22 cellular contexts compared by ENCODE assay signal in genomic region chr1:154926201-154926600, GRCh38. TPM values are rescaled to one million over a fixed set of nuclear protein-coding genes. Genes with fewer than 3 reads are reported as not detected.
DNase-seq lines count a peak whose midpoint lies in the region; ATAC-seq and TF ChIP-seq lines count a peak whose summit lies in the region.
"Had no signal": no experiment of that assay in that cellular context is flagged by ENCODE, and none has a peak within 500 bp of the region (broad histone marks: within the 10 kb centered on the region; RNA-seq: fewer than 3 reads in every experiment).

No MANE protein-coding gene starts in this region.

- H3K36me3 Mint-ChIP-seq in activated T-cell treated with anti-CD3 and anti-CD28 coated beads, Interleukin-2, amount 50 U/mL, for 24 hours (ENCODE audit: low read depth): peaks cover 80% of the 10 kb centered on the region
- H3K36me3 Mint-ChIP-seq in activated T-cell treated with anti-CD3 and anti-CD28 coated beads, Interleukin-2, amount 50 U/mL, for 4 hours (ENCODE audit: insufficient read depth): peaks cover 31% of the 10 kb centered on the region
- H3K36me3 Mint-ChIP-seq in T-helper 17 cell (ENCODE audit: low read depth) (peaks cover 7% of the 10 kb centered on the region), neural crest cell (ENCODE audit: low read depth) (peaks cover 18% of the 10 kb centered on the region)

- H3K27me3 ChIP-seq in effector memory CD4-positive, alpha-beta T cell (replicated peaks; ENCODE audit: control insufficient read depth, insufficient read depth, low read length, poor library complexity, severe bottlenecking): no peaks in the 10 kb centered on the region
- no peaks in the 10 kb centered on the region for H3K27me3 ChIP-seq in SJCRH30
- H3K27me3 ChIP-seq: breast epithelium, colonic mucosa, testis, vagina had no signal

- no peak overlapping the region for H3K4me3 Mint-ChIP-seq in activated T-cell treated with anti-CD3 and anti-CD28 coated beads, Interleukin-2, amount 50 U/mL, for 24 hours
- no peak overlapping the region for H3K4me3 Mint-ChIP-seq in activated T-cell treated with anti-CD3 and anti-CD28 coated beads, Interleukin-2, amount 50 U/mL, for 4 hours
- H3K4me3 Mint-ChIP-seq in T-helper 17 cell (no peak overlapping the region), neural crest cell (no peak overlapping the region)
- H3K4me3 Mint-ChIP-seq: CD14-positive monocyte, endodermal cell had no signal

- H3K27ac Mint-ChIP-seq in activated T-cell treated with anti-CD3 and anti-CD28 coated beads, Interleukin-2, amount 50 U/mL, for 24 hours: peak overlapping the region; percentile 59
- H3K27ac Mint-ChIP-seq in T-helper 17 cell: peak overlapping the region; percentile 88
- H3K27ac Mint-ChIP-seq in neural crest cell (ENCODE audit: unreplicated experiment): peak overlapping the region; percentile 19
- H3K27ac Mint-ChIP-seq: endodermal cell had no signal

- H3K4me1 ChIP-seq in effector memory CD4-positive, alpha-beta T cell (ENCODE audit: control insufficient read depth, insufficient read depth, low read length, poor library complexity, severe bottlenecking): no peaks in the 10 kb centered on the region
- no peaks in the 10 kb centered on the region for H3K4me1 ChIP-seq in SJCRH30
- H3K4me1 ChIP-seq: breast epithelium, colonic mucosa, lower lobe of right lung, psoas muscle, vagina had no signal

- H3K36me3 ChIP-seq in effector memory CD4-positive, alpha-beta T cell (ENCODE audit: control insufficient read depth, insufficient read depth, low read length): peaks cover 46% of the 10 kb centered on the region
- no peaks in the 10 kb centered on the region for H3K36me3 ChIP-seq in SJCRH30
- H3K36me3 ChIP-seq: breast epithelium had no signal

- ATAC-seq in activated T-cell treated with anti-CD3 and anti-CD28 coated beads, Interleukin-2, amount 50 U/mL, for 4 hours: no peak
- ATAC-seq in T-helper 17 cell: no peak
- ATAC-seq: lower lobe of right lung, psoas muscle had no signal

- H3K9me3 Mint-ChIP-seq in activated T-cell treated with anti-CD3 and anti-CD28 coated beads, Interleukin-2, amount 50 U/mL, for 24 hours: no peaks in the 10 kb centered on the region
- no peaks in the 10 kb centered on the region for H3K9me3 Mint-ChIP-seq in activated T-cell treated with anti-CD3 and anti-CD28 coated beads, Interleukin-2, amount 50 U/mL, for 4 hours
- H3K9me3 Mint-ChIP-seq in neural crest cell: no peaks in the 10 kb centered on the region
- H3K9me3 Mint-ChIP-seq: CD14-positive monocyte, endodermal cell had no signal

- no peak for TF ChIP-seq CTCF in neural crest cell (conservative IDR thresholded peaks at IDR 0.05)

- H3K9me3 ChIP-seq in T-helper 17 cell (ENCODE audit: control insufficient read depth, low read length, poor library complexity, severe bottlenecking): no peaks in the 10 kb centered on the region
- no peaks in the 10 kb centered on the region for H3K9me3 ChIP-seq in effector memory CD4-positive, alpha-beta T cell (ENCODE audit: control insufficient read depth, low read length)
- no peaks in the 10 kb centered on the region for H3K9me3 ChIP-seq in SJCRH30 (replicated peaks)
- H3K9me3 ChIP-seq: breast epithelium, colonic mucosa, lower lobe of right lung, psoas muscle, testis, vagina had no signal

- H3K4me3 ChIP-seq in effector memory CD4-positive, alpha-beta T cell (ENCODE audit: insufficient read depth, low read depth, low read length, poor library complexity, severe bottlenecking): no peak overlapping the region
- no peak overlapping the region for H3K4me3 ChIP-seq in SJCRH30
- H3K4me3 ChIP-seq: breast epithelium, colonic mucosa, lower lobe of right lung, psoas muscle, testis, vagina had no signal

- H3K27ac ChIP-seq in effector memory CD4-positive, alpha-beta T cell (ENCODE audit: insufficient read depth, low read length, poor library complexity, severe bottlenecking): no peak overlapping the region
- H3K27ac ChIP-seq in SJCRH30: no peak overlapping the region
- H3K27ac ChIP-seq: breast epithelium, colonic mucosa, lower lobe of right lung, psoas muscle, testis, vagina had no signal

- no peaks in the 10 kb centered on the region for H3K27me3 Mint-ChIP-seq in activated T-cell treated with anti-CD3 and anti-CD28 coated beads, Interleukin-2, amount 50 U/mL, for 24 hours
- H3K27me3 Mint-ChIP-seq in activated T-cell treated with anti-CD3 and anti-CD28 coated beads, Interleukin-2, amount 50 U/mL, for 4 hours (ENCODE audit: low read depth): no peaks in the 10 kb centered on the region
- H3K27me3 Mint-ChIP-seq in T-helper 17 cell (no peaks in the 10 kb centered on the region), neural crest cell (ENCODE audit: low read depth) (no peaks in the 10 kb centered on the region)

- DNase-seq in activated T-cell treated with anti-CD3 and anti-CD28 coated beads, Interleukin-2, amount 50 U/mL, for 24 hours: no peak
- DNase-seq in activated T-cell treated with anti-CD3 and anti-CD28 coated beads, Interleukin-2, amount 50 U/mL, for 4 hours: no peak
- DNase-seq in T-helper 17 cell (no peak), neural crest cell (ENCODE audit: low read depth, low spot score) (no peak), SJCRH30 (no peak)
- no peak for DNase-seq in effector memory CD4-positive, alpha-beta T cell
- DNase-seq: activated CD4-positive, CD25-positive, alpha-beta regulatory T cell; activated effector memory CD4-positive, alpha-beta T cell treated with anti-CD3 and anti-CD28 coated beads, Interleukin-2, amount 50 U/mL, for 16 hours; amniotic stem cell; colonic mucosa; endodermal cell; GOT3; kidney; lower lobe of right lung; NCI-H1092; NCI-H1930; NCI-H69; psoas muscle; testis had no signal

- peaks cover 4% of the 10 kb centered on the region for H3K4me1 Mint-ChIP-seq in activated T-cell treated with anti-CD3 and anti-CD28 coated beads, Interleukin-2, amount 50 U/mL, for 24 hours (ENCODE audit: low read depth)
- peaks cover 7% of the 10 kb centered on the region for H3K4me1 Mint-ChIP-seq in activated T-cell treated with anti-CD3 and anti-CD28 coated beads, Interleukin-2, amount 50 U/mL, for 4 hours (ENCODE audit: low read depth)
- peaks cover 27% of the 10 kb centered on the region for H3K4me1 Mint-ChIP-seq in T-helper 17 cell
- no peaks in the 10 kb centered on the region for H3K4me1 Mint-ChIP-seq in neural crest cell
- H3K4me1 Mint-ChIP-seq: endodermal cell had no signal

RNA-seq across cellular contexts. Expression of gene PMVK, which starts 10.3 kb away (rescaled TPM):
- 10 to 100 TPM; 46.7 to 53.0 (median 48.3) TPM for total RNA-seq in activated T-cell treated with anti-CD3 and anti-CD28 coated beads, Interleukin-2, amount 50 U/mL, for 4 hours
- total RNA-seq in T-helper 17 cell: 10 to 100 TPM; 19.0 to 19.9 TPM
- total RNA-seq in neural crest cell: 33.8 and 37.0 TPM in 2 replicates
- total RNA-seq in SJCRH30 (2014; rRNA removed; shearing (Covaris generic)): 4.6 and 4.9 TPM in 2 replicates

RNA-seq across cellular contexts. Expression of gene PBXIP1, which starts 29.7 kb away (rescaled TPM):
- 10 to 100 TPM in 1 of 3 donors, 1 to 10 TPM in 2; 7.7 to 12.7 (median 9.5) TPM for total RNA-seq in activated T-cell treated with anti-CD3 and anti-CD28 coated beads, Interleukin-2, amount 50 U/mL, for 4 hours
- total RNA-seq in T-helper 17 cell (100 to 1,000 TPM; 634 to 767 TPM), neural crest cell (17.1 and 18.5 TPM in 2 replicates)
- total RNA-seq in SJCRH30 (2014; rRNA removed; shearing (Covaris generic)): 40.2 TPM in 2 replicates

RNA-seq across cellular contexts. Expression of gene PYGO2, which starts 35.4 kb away (rescaled TPM):
- 10 to 100 TPM; 27.6 to 28.3 (median 28.1) TPM for total RNA-seq in activated T-cell treated with anti-CD3 and anti-CD28 coated beads, Interleukin-2, amount 50 U/mL, for 4 hours
- total RNA-seq in T-helper 17 cell (10 to 100 TPM; 34.7 to 45.1 TPM), neural crest cell (63.3 and 65.1 TPM in 2 replicates)
- 29.4 and 29.8 TPM in 2 replicates for total RNA-seq in SJCRH30 (2014; rRNA removed; shearing (Covaris generic))

RNA-seq across cellular contexts. Expression of gene SHC1, which starts 44.3 kb away (rescaled TPM):
- 10 to 100 TPM; 38.7 to 43.7 (median 39.2) TPM for total RNA-seq in activated T-cell treated with anti-CD3 and anti-CD28 coated beads, Interleukin-2, amount 50 U/mL, for 4 hours
- total RNA-seq in T-helper 17 cell (100 to 1,000 TPM in 1 of 2 donors, 10 to 100 TPM in 1; 99.5 to 105 TPM), neural crest cell (90.3 and 92.9 TPM in 2 replicates)
- 102 and 110 TPM in 2 replicates for total RNA-seq in SJCRH30 (2014; rRNA removed; shearing (Covaris generic))

RNA-seq across cellular contexts. Expression of gene CKS1B, which starts 48.3 kb away (rescaled TPM):
- total RNA-seq in activated T-cell treated with anti-CD3 and anti-CD28 coated beads, Interleukin-2, amount 50 U/mL, for 4 hours: 10 to 100 TPM; 61.5 to 78.5 (median 76.7) TPM
- total RNA-seq in T-helper 17 cell: 1 to 10 TPM; 9.3 to 9.4 TPM
- total RNA-seq in neural crest cell: 211 and 217 TPM in 2 replicates
- total RNA-seq in SJCRH30 (2014; rRNA removed; shearing (Covaris generic)): 299 and 303 TPM in 2 replicates

Comparison
In these comparisons a context has a peak if more than half of its experiments do, and no peak if none do; other contexts are left out.
1. H3K27ac Mint-ChIP-seq: peak in every context shown above with its lines; median percentile 88 in T-helper 17 cell; 59 in activated T-cell treated with anti-CD3 and anti-CD28 coated beads, Interleukin-2, amount 50 U/mL, for 24 hours; 19 in neural crest cell.
2. RNA of gene PBXIP1, which starts 29.7 kb away (total RNA-seq): 634 to 767 TPM in T-helper 17 cell; 40.2 TPM in SJCRH30, 17.1 to 18.5 TPM in neural crest cell and 7.7 to 12.7 TPM in activated T-cell treated with anti-CD3 and anti-CD28 coated beads, Interleukin-2, amount 50 U/mL, for 4 hours; every median in the first group is over 10 times any median in the second.